7 cellular contexts compared by ENCODE assay signal in genomic region chr11:121451982-121452608, GRCh38. TPM values are rescaled to one million over a fixed set of nuclear protein-coding genes. Genes with fewer than 3 reads are reported as not detected.
DNase-seq lines count a peak whose midpoint lies in the region; ATAC-seq and TF ChIP-seq lines count a peak whose summit lies in the region.

TSS of gene SORL1 (plus strand) at chr11:121452314. CDS start at chr11:121452332, 18 bp downstream.

- TF ChIP-seq CTCF in GM12872 (IDR thresholded peaks at IDR 0.05; ENCODE audit: insufficient read depth, low read depth, low read length) = peak; percentile 72
- peak; percentile 40 for TF ChIP-seq CTCF in HFF-Myc (IDR thresholded peaks at IDR 0.05; ENCODE audit: low read depth, low read length, missing control alignments)
- TF ChIP-seq CTCF in coronary artery (IDR thresholded peaks at IDR 0.05) = peak; percentile 25
- peak; percentile 38 to 53 for TF ChIP-seq CTCF in left lung (IDR thresholded peaks at IDR 0.05)

- peaks cover 0 to 91% of the 10 kb centered on the region in 2 donors for H3K4me1 ChIP-seq in left lung

- intact Hi-C loops in left lung (cut with DNase I) = no loop called here

- H3K9me3 ChIP-seq in left lung = no peaks in the 10 kb centered on the region

- ATAC-seq in left lung = peak; percentile 93

- H3K27me3 ChIP-seq in left lung = peaks cover 0 to 14% of the 10 kb centered on the region in 2 donors

- H3K4me3 ChIP-seq in HFF-Myc (replicated peaks; ENCODE audit: low read depth, low read length) (peak within 1 kb of the TSS; percentile 60), coronary artery (peak within 1 kb of the TSS; percentile 96), left lung (peak within 1 kb of the TSS; percentile 81 to 85)

- no peak for DNase-seq in HFF-Myc (ENCODE audit: extremely low read depth, low read depth)
- DNase-seq in NCI-H1105 (lab: John Stamatoyannopoulos, UW) = peak; percentile 70
- peak; percentile 68 to 73 for DNase-seq in activated CD4-positive, alpha-beta T cell treated with anti-CD3 and anti-CD28 coated beads for 4 hours
- DNase-seq in coronary artery (ENCODE audit: low spot score) = peak; percentile 83
- DNase-seq in left lung = peak; percentile 78 to 95
- DNase-seq in stimulated activated CD4-positive, alpha-beta T cell treated with anti-CD3 and anti-CD28 coated beads, Interleukin-4, amount 100 ng/mL, for 1 hour = peak; percentile 81

- peak within 1 kb of the TSS; percentile 39 to 69 for H3K27ac ChIP-seq in coronary artery
- peak within 1 kb of the TSS; percentile 46 to 94 for H3K27ac ChIP-seq in left lung

- H3K36me3 ChIP-seq in left lung = no peaks in the 10 kb centered on the region

RNA-seq across cellular contexts. Expression of gene SORL1, which starts in this region (rescaled TPM):
- total RNA-seq in left lung = 100 to 1,000 TPM in 1 of 2 donors, 10 to 100 TPM in 1; 44.9 to 114 TPM
